23 cellular contexts compared by ENCODE assay signal in the genomic region with DNA sequence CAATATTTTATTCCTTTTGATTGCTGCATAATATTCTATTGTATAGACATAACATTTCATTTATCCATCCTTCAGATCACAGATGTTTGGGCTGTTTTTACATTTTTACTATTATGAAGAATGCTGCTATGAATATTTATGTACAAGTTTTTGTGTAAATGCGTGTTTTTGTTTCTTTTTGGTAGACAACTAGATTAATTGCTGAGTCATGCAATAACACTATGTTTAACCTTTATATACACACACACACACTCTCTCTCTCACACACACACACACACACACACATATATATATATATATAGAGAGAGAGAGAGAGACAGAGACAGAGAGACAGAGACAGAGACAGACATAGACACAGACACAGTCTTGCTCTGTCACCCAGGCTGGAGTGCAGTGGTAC.
DNase-seq lines count a peak whose midpoint lies in the region; ATAC-seq, FAIRE-seq and TF ChIP-seq lines count a peak whose summit lies in the region.
"Had no signal": no experiment of that assay in that cellular context is flagged by ENCODE, and none has a peak within 500 bp of the region (broad histone marks: within the 10 kb centered on the region; RNA-seq: fewer than 3 reads in every experiment).

No MANE protein-coding gene starts in this region.

- H3K79me1 ChIP-seq in IMR-90 (ENCODE audit: low read depth in 1 of 2, low read length in 2 of 2) (no peaks in the 10 kb centered on the region), H1 (ENCODE audit: low read depth, low read length) (no peaks in the 10 kb centered on the region)

- dilution Hi-C loops in IMR-90 (cut with HindIII; ENCODE audit: low sequenced_read_pairs, unreplicated experiment) = no loop called here

- 0% methylated on average over 1 of the region's 1 CpG for WGBS in A549 (ENCODE audit: missing lambda C conversion rate)
- no CpG with 5 or more reads among the region's 1 CpG for WGBS in IMR-90 (ENCODE audit: extremely low coverage in 2 of 2, insufficient read length in 1 of 2), 2 experiments
- 93% methylated on average over 1 of the region's 1 CpG; no CpG with 5 or more reads in 1 of the 2 experiments for WGBS in H1 (ENCODE audit: extremely low coverage in 1 of 2, insufficient coverage in 1 of 2, insufficient read length in 1 of 2, insufficient replicate concordance in 2 of 2, low coverage in 1 of 2, low lambda C conversion rate in 2 of 2, missing lambda C conversion rate in 1 of 2), 2 experiments

- H3K27ac ChIP-seq in A549 = no peak overlapping the region
- H3K27ac ChIP-seq in IMR-90 (ENCODE audit: insufficient read depth, low read length) = no peak overlapping the region
- no peak overlapping the region for H3K27ac ChIP-seq in H1 (ENCODE audit: low read depth, low read length)
- H3K27ac ChIP-seq: BLaER1 treated with 17β-estradiol and CSF1 and Interleukin-3, amounts not matched to agents 10 nM and 100 nM; C4-2B had no signal

- CTCF ChIA-PET in A549 (lab: Yijun Ruan, JAX) = no interaction called here
- CTCF ChIA-PET in IMR-90 (lab: Yijun Ruan, JAX) = no interaction called here
- CTCF ChIA-PET in H1 (lab: Charles Lee; ENCODE audit: partially characterized antibody) = no interaction called here

- no peak overlapping the region for H3K4ac ChIP-seq in IMR-90 (ENCODE audit: low read depth, low read length)
- no peak overlapping the region for H3K4ac ChIP-seq in H1 (replicated peaks; ENCODE audit: insufficient read length, low read depth, low read length)

- H3K4me2 ChIP-seq in A549 = no peak overlapping the region
- no peak overlapping the region for H3K4me2 ChIP-seq in IMR-90 (ENCODE audit: low read depth, low read length)
- H3K4me2 ChIP-seq in H1 (ENCODE audit: insufficient read depth in 1 of 2, low read depth in 2 of 2, low read length in 2 of 2) = no peak overlapping the region
- H3K4me2 ChIP-seq: BLaER1 treated with 17β-estradiol and CSF1 and Interleukin-3, amounts not matched to agents 10 nM and 100 nM had no signal

- no peaks in the 10 kb centered on the region for H3K79me2 ChIP-seq in H1 (ENCODE audit: control insufficient read depth in 1 of 2, insufficient read depth in 2 of 2, low read length in 2 of 2)

- no peak overlapping the region for H4K91ac ChIP-seq in IMR-90 (ENCODE audit: insufficient read depth, low read depth, low read length)
- H4K91ac ChIP-seq in H1 (replicated peaks; ENCODE audit: insufficient read length, low read length) = no peak overlapping the region

- H3K36me3 ChIP-seq in IMR-90 (ENCODE audit: control insufficient read depth, insufficient read depth, low read length) (no peaks in the 10 kb centered on the region), H1 (ENCODE audit: control insufficient read depth in 2 of 4, insufficient read depth in 4 of 4, low read length in 3 of 4) (no peaks in the 10 kb centered on the region)
- H3K36me3 ChIP-seq: BLaER1 treated with 17β-estradiol and CSF1 and Interleukin-3, amounts not matched to agents 10 nM and 100 nM had no signal

- H2BK5ac ChIP-seq in IMR-90 (ENCODE audit: low read depth, low read length, poor library complexity, severe bottlenecking) (no peak overlapping the region), H1 (ENCODE audit: low read depth, low read length) (no peak overlapping the region)

- H3K36me3 Mint-ChIP-seq in CD14-positive monocyte = no peaks in the 10 kb centered on the region
- H3K36me3 Mint-ChIP-seq: CD4-positive, alpha-beta memory T cell; CD4-positive, CD25-positive, alpha-beta regulatory T cell; CD8-positive, alpha-beta memory T cell had no signal

- POLR2A ChIA-PET in A549 (lab: Yijun Ruan, JAX) (no interaction called here), IMR-90 (lab: Charles Lee; ENCODE audit: unreplicated experiment) (no interaction called here), H1 (lab: Charles Lee; ENCODE audit: partially characterized antibody) (no interaction called here)

- H2BK15ac ChIP-seq in IMR-90 (ENCODE audit: low read depth, low read length) (no peak overlapping the region), H1 (ENCODE audit: low read length) (no peak overlapping the region)

- H2AK9ac ChIP-seq in IMR-90 (replicated peaks; ENCODE audit: low read depth, low read length, poor library complexity) = no peak overlapping the region

- no peak overlapping the region for H3K27ac Mint-ChIP-seq in CD14-positive monocyte
- H3K27ac Mint-ChIP-seq: B cell; CD4-positive, alpha-beta memory T cell; CD4-positive, CD25-positive, alpha-beta regulatory T cell; CD8-positive, alpha-beta memory T cell had no signal

- no peak overlapping the region for H2BK12ac ChIP-seq in H1 (ENCODE audit: low read depth, low read length)

- in situ Hi-C loops in IMR-90 (cut with MboI; ENCODE audit: low sequenced_read_pairs) = no loop called here

- H4K20me1 ChIP-seq in IMR-90 (ENCODE audit: insufficient read depth, low read length) (no peaks in the 10 kb centered on the region), H1 (replicated peaks in 1 of 2; ENCODE audit: control insufficient read depth in 1 of 2, insufficient read depth in 2 of 2, low read length in 2 of 2) (no peaks in the 10 kb centered on the region)
- H4K20me1 ChIP-seq: BLaER1 treated with 17β-estradiol and CSF1 and Interleukin-3, amounts not matched to agents 10 nM and 100 nM had no signal

- no peaks in the 10 kb centered on the region for H3K27me3 ChIP-seq in IMR-90 (ENCODE audit: control insufficient read depth, insufficient read depth, low read length)
- no peaks in the 10 kb centered on the region for H3K27me3 ChIP-seq in H1 (replicated peaks in 1 of 4; ENCODE audit: control insufficient read depth in 3 of 4, extremely low read depth in 1 of 4, insufficient read depth in 3 of 4, low read length in 3 of 4)
- H3K27me3 ChIP-seq: BLaER1 treated with 17β-estradiol and CSF1 and Interleukin-3, amounts not matched to agents 10 nM and 100 nM had no signal

- no peak overlapping the region for H4K5ac ChIP-seq in IMR-90 (ENCODE audit: low read depth, low read length)
- H4K5ac ChIP-seq in H1 (ENCODE audit: insufficient read length, low read depth, low read length) = no peak overlapping the region

- H3K23ac ChIP-seq in IMR-90 (ENCODE audit: low read depth, low read length) = no peak overlapping the region
- H3K23ac ChIP-seq in H1 (ENCODE audit: insufficient read length) = no peak overlapping the region

- intact Hi-C loops in IMR-90 (cut with micrococcal nuclease) (no loop called here), CD14-positive monocyte (cut with micrococcal nuclease) (no loop called here)

- BruUV-seq in IMR-90 (replicated peaks; lab: Mats Ljungman, UMichigan) = no TSS peak

- no peak overlapping the region for H3K4me3 Mint-ChIP-seq in CD14-positive monocyte
- H3K4me3 Mint-ChIP-seq: B cell; CD4-positive, alpha-beta memory T cell; CD4-positive, CD25-positive, alpha-beta regulatory T cell; CD8-positive, alpha-beta memory T cell had no signal

- no peak overlapping the region for H4K8ac ChIP-seq in IMR-90 (ENCODE audit: low read depth in 2 of 2, low read length in 2 of 2)
- no peak overlapping the region for H4K8ac ChIP-seq in H1 (ENCODE audit: extremely low read depth, insufficient read depth, low read length)

- H2BK120ac ChIP-seq in IMR-90 (ENCODE audit: low read depth, low read length) (no peak overlapping the region), H1 (replicated peaks; ENCODE audit: low read depth, low read length) (no peak overlapping the region)

- no peak overlapping the region for H3K56ac ChIP-seq in IMR-90 (ENCODE audit: extremely low read depth, insufficient read depth, low read length)
- no peak overlapping the region for H3K56ac ChIP-seq in H1 (replicated peaks; ENCODE audit: insufficient read length, low read depth, low read length)

- H3K4me1 Mint-ChIP-seq in CD14-positive monocyte = no peaks in the 10 kb centered on the region
- H3K4me1 Mint-ChIP-seq: B cell; CD4-positive, alpha-beta memory T cell; CD4-positive, CD25-positive, alpha-beta regulatory T cell; CD8-positive, alpha-beta memory T cell had no signal

- TF ChIP-seq POLR2A in A549 (IDR thresholded peaks at IDR 0.05; ENCODE audit: low read length) = no peak
- no peak for TF ChIP-seq POLR2A in IMR-90 (IDR thresholded peaks at IDR 0.05; ENCODE audit: low read depth, low read length)
- TF ChIP-seq POLR2A in H1 (IDR thresholded peaks at IDR 0.05; ENCODE audit: control extremely low read depth in 1 of 2, low read depth in 2 of 2, low read length in 2 of 2) = no peak

- peaks cover 0 to 2% (median 0%) of the 10 kb centered on the region in 3 donors for H3K27me3 Mint-ChIP-seq in CD14-positive monocyte (ENCODE audit: low read depth in 3 of 3)
- H3K27me3 Mint-ChIP-seq: B cell; CD4-positive, alpha-beta memory T cell; CD4-positive, CD25-positive, alpha-beta regulatory T cell; CD8-positive, alpha-beta memory T cell had no signal

- H3K23me2 ChIP-seq in H1 (ENCODE audit: low read depth, low read length) = no peaks in the 10 kb centered on the region

- H3K18ac ChIP-seq in IMR-90 (ENCODE audit: low read depth, low read length) = no peak overlapping the region
- H3K18ac ChIP-seq in H1 (ENCODE audit: extremely low read depth, low read length) = no peak overlapping the region

- H3K9me3 ChIP-seq in A549 (no peaks in the 10 kb centered on the region), IMR-90 (ENCODE audit: control insufficient read depth, insufficient read depth, low read length) (peaks cover 8% of the 10 kb centered on the region), H1 (ENCODE audit: insufficient read depth in 2 of 2, low read depth in 1 of 2, low read length in 1 of 2) (no peaks in the 10 kb centered on the region)
- H3K9me3 ChIP-seq: BLaER1 treated with 17β-estradiol and CSF1 and Interleukin-3, amounts not matched to agents 10 nM and 100 nM had no signal

- TF ChIP-seq RAD21 in A549 (conservative IDR thresholded peaks at IDR 0.05 in 1 of 2, IDR thresholded peaks at IDR 0.05 in 1 of 2) (no peak), IMR-90 (IDR thresholded peaks at IDR 0.05; ENCODE audit: low read length) (no peak), H1 (IDR thresholded peaks at IDR 0.05 in 1 of 2, conservative IDR thresholded peaks at IDR 0.05 in 1 of 2; ENCODE audit: low read depth in 2 of 2, low read length in 2 of 2) (no peak)

- H3K4me3 ChIP-seq in A549 = no peak overlapping the region
- H3K4me3 ChIP-seq in IMR-90 (ENCODE audit: insufficient read depth, low read depth, low read length) = no peak overlapping the region
- no peak overlapping the region for H3K4me3 ChIP-seq in H1 (ENCODE audit: extremely low read depth in 1 of 4, insufficient read depth in 2 of 4, low read depth in 3 of 4, low read length in 4 of 4)
- H3K4me3 ChIP-seq: BLaER1 treated with 17β-estradiol and CSF1 and Interleukin-3, amounts not matched to agents 10 nM and 100 nM had no signal

- DNase-seq in A549 (ENCODE audit: low read depth in 1 of 2, low spot score in 1 of 2) = no peak
- DNase-seq in IMR-90 = no peak
- no peak for DNase-seq in H1 (ENCODE audit: low read depth in 1 of 2, low spot score in 2 of 2)
- DNase-seq in NCI-H2227 treated with DMSO at 0.1 percent for 48 hours (lab: John Stamatoyannopoulos, UW) = no peak
- no peak for DNase-seq in CD14-positive monocyte (ENCODE audit: low spot score)
- DNase-seq: 8988T; AML-193; CD4-positive, alpha-beta memory T cell; CD4-positive, CD25-positive, alpha-beta regulatory T cell; CD8-positive, alpha-beta memory T cell; COR-L47; DMS 273 treated with DMSO at 0.1 percent for 48 hours; DMS153; DMS53; DMS79; DND-41; EL; GDM1 had no signal

- TF ChIP-seq CTCF in A549 (IDR thresholded peaks at IDR 0.05) (no peak), IMR-90 (conservative IDR thresholded peaks at IDR 0.05; ENCODE audit: low read depth, low read length) (no peak), H1 (IDR thresholded peaks at IDR 0.05; ENCODE audit: control extremely low read depth in 1 of 3, insufficient read depth in 1 of 3, low read depth in 1 of 3, low read length in 3 of 3) (no peak), CD14-positive monocyte (IDR thresholded peaks at IDR 0.05) (no peak)

- TF ChIP-seq EP300 in A549 (IDR thresholded peaks at IDR 0.05) = no peak
- TF ChIP-seq EP300 in H1 (IDR thresholded peaks at IDR 0.05; ENCODE audit: borderline replicate concordance in 1 of 2, low read depth in 2 of 2, low read length in 2 of 2) = no peak

- H3K14ac ChIP-seq in IMR-90 (replicated peaks; ENCODE audit: low read depth, low read length) (no peak overlapping the region), H1 (ENCODE audit: insufficient read length) (no peak overlapping the region)

- no peak overlapping the region for H2BK20ac ChIP-seq in IMR-90 (ENCODE audit: low read depth, low read length)
- H2BK20ac ChIP-seq in H1 (ENCODE audit: low read length) = no peak overlapping the region

- no peak overlapping the region for H2AFZ ChIP-seq in IMR-90 (replicated peaks; ENCODE audit: low read length, poor library complexity)
- no peak overlapping the region for H2AFZ ChIP-seq in H1 (ENCODE audit: low read length)

- H3K9ac ChIP-seq in IMR-90 (ENCODE audit: low read depth, low read length) (no peak overlapping the region), H1 (replicated peaks in 1 of 4; ENCODE audit: extremely low read depth in 1 of 4, low read depth in 3 of 4, low read length in 3 of 4) (no peak overlapping the region)
- H3K9ac ChIP-seq: BLaER1 treated with 17β-estradiol and CSF1 and Interleukin-3, amounts not matched to agents 10 nM and 100 nM had no signal

- ATAC-seq in A549 (no peak), IMR-90 (ENCODE audit: low read depth) (no peak)

- no peaks in the 10 kb centered on the region for H3K9me1 ChIP-seq in IMR-90 (ENCODE audit: insufficient read depth, low read length)

- peaks cover 0 to 22% (median 7%) of the 10 kb centered on the region in 7 donors for H3K9me3 Mint-ChIP-seq in CD14-positive monocyte

- H2AK5ac ChIP-seq in IMR-90 (ENCODE audit: low read depth, low read length) = no peak overlapping the region
- no peak overlapping the region for H2AK5ac ChIP-seq in H1 (ENCODE audit: low read depth, low read length)

- FAIRE-seq in A549 (lab: Jason Lieb, UNC) (no peak), H1 (lab: Jason Lieb, UNC) (no peak)
- FAIRE-seq: A204.1, GM12891 had no signal

- H3K4me1 ChIP-seq in A549 (no peaks in the 10 kb centered on the region), IMR-90 (ENCODE audit: control insufficient read depth, insufficient read depth, low read length) (no peaks in the 10 kb centered on the region), H1 (replicated peaks in 1 of 4; ENCODE audit: control insufficient read depth in 3 of 4, insufficient read depth in 4 of 4, low read length in 3 of 4) (no peaks in the 10 kb centered on the region)
- H3K4me1 ChIP-seq: BLaER1 treated with 17β-estradiol and CSF1 and Interleukin-3, amounts not matched to agents 10 nM and 100 nM had no signal

Comparison
In these comparisons a context has a peak if more than half of its experiments do, and no peak if none do; other contexts are left out.
1. Of the 18 proteins assayed by ChIP-seq in both H1 and A549: peak only in H1: none; only in A549: none; in both: MAFK; in neither: 17.